23 cellular contexts compared by ENCODE assay signal in genomic region chr19:42655748-42656147, GRCh38.
"Had no signal": no experiment of that assay in that cellular context is flagged by ENCODE, and none has a peak within 500 bp of the region (broad histone marks: within the 10 kb centered on the region; RNA-seq: fewer than 3 reads in every experiment).

No MANE protein-coding gene starts in this region.

- H3K27ac Mint-ChIP-seq: activated CD4-positive, alpha-beta memory T cell treated with anti-CD3 and anti-CD28 coated beads, Interleukin-2, amount 10 ng/mL, durations not matched to agents 7 days and 5 days; activated CD8-positive, alpha-beta memory T cell treated with anti-CD3 and anti-CD28 coated beads, Interleukin-2, amount 10 ng/mL, durations not matched to agents 7 days and 5 days; activated naive CD8-positive, alpha-beta T cell treated with anti-CD3 and anti-CD28 coated beads, Interleukin-2, amount 10 ng/mL, durations not matched to agents 7 days and 5 days; activated T-helper 2 cell treated with anti-CD3 and anti-CD28 coated beads, Interferon-gamma antibody, Interleukin-2, Interleukin-4, amounts not matched to agents 10 μg/mL and 5 μg/mL and 100 μg/mL, durations not matched to agents 14 hours and 24 hours and 36 hours had no signal

- H3K9me3 ChIP-seq: gastrocnemius medialis, left lung, psoas muscle, right lobe of liver, transverse colon had no signal

- H3K4me3 ChIP-seq: gastrocnemius medialis, heart left ventricle, left lung, psoas muscle, right lobe of liver, transverse colon had no signal

- H3K4me1 ChIP-seq: gastrocnemius medialis, left lung, psoas muscle, right lobe of liver, transverse colon had no signal

- DNase-seq: activated CD4-positive, alpha-beta memory T cell treated with anti-CD3 and anti-CD28 coated beads, Interleukin-2, amount 10 ng/mL, durations not matched to agents 7 days and 5 days; activated CD4-positive, alpha-beta T cell treated with anti-CD3 and anti-CD28 coated beads for 48 hours; activated CD4-positive, CD25-positive, alpha-beta regulatory T cell; activated CD8-positive, alpha-beta memory T cell treated with anti-CD3 and anti-CD28 coated beads, Interleukin-2, amount 10 ng/mL, durations not matched to agents 7 days and 5 days; activated naive CD4-positive, alpha-beta T cell treated with Interleukin-2 at 50 U/mL for 16 hours; activated naive CD8-positive, alpha-beta T cell treated with anti-CD3 and anti-CD28 coated beads, Interleukin-2, amount 10 ng/mL, durations not matched to agents 7 days and 5 days; central memory CD4-positive, alpha-beta T cell; cortex of kidney; erythroblast; gastrocnemius medialis; heart left ventricle; kidney; left lung; mammary epithelial cell; midbrain; occipital lobe; psoas muscle; right lobe of liver; small intestine; stimulated activated CD4-positive, alpha-beta T cell treated with anti-CD3 and anti-CD28 coated beads, Interleukin-15, amount 100 ng/mL, for 24 hours; stimulated activated CD4-positive, alpha-beta T cell treated with anti-CD3 and anti-CD28 coated beads, Interleukin-4, amount 100 ng/mL, for 1 hour; transverse colon had no signal

- H3K4me1 Mint-ChIP-seq: activated naive CD8-positive, alpha-beta T cell treated with anti-CD3 and anti-CD28 coated beads, Interleukin-2, amount 10 ng/mL, durations not matched to agents 7 days and 5 days had no signal

- H3K27me3 ChIP-seq: gastrocnemius medialis, left lung, right lobe of liver had no signal

- H3K27ac ChIP-seq: gastrocnemius medialis, heart left ventricle, left lung, psoas muscle, right lobe of liver, transverse colon had no signal

- H3K4me3 Mint-ChIP-seq: activated CD4-positive, alpha-beta memory T cell treated with anti-CD3 and anti-CD28 coated beads, Interleukin-2, amount 10 ng/mL, durations not matched to agents 7 days and 5 days; activated CD8-positive, alpha-beta memory T cell treated with anti-CD3 and anti-CD28 coated beads, Interleukin-2, amount 10 ng/mL, durations not matched to agents 7 days and 5 days; activated naive CD8-positive, alpha-beta T cell treated with anti-CD3 and anti-CD28 coated beads, Interleukin-2, amount 10 ng/mL, durations not matched to agents 7 days and 5 days had no signal

- H3K36me3 ChIP-seq: gastrocnemius medialis, heart left ventricle, left lung, right lobe of liver, transverse colon had no signal

- ATAC-seq: activated CD8-positive, alpha-beta memory T cell treated with anti-CD3 and anti-CD28 coated beads, Interleukin-2, amount 10 ng/mL, durations not matched to agents 7 days and 5 days; gastrocnemius medialis; heart left ventricle; left lung; psoas muscle had no signal

- H3K9me3 Mint-ChIP-seq: activated CD4-positive, alpha-beta memory T cell treated with anti-CD3 and anti-CD28 coated beads, Interleukin-2, amount 10 ng/mL, durations not matched to agents 7 days and 5 days had no signal
